In genomic region chr7:98021588-98022351, GRCh38 we compare ENCODE assay signal across 9 cellular contexts. TPM values are rescaled to one million over a fixed set of nuclear protein-coding genes. Genes with fewer than 3 reads are reported as not detected.
DNase-seq lines count a peak whose midpoint lies in the region; ATAC-seq and TF ChIP-seq lines count a peak whose summit lies in the region.
"Had no signal": no experiment of that assay in that cellular context is flagged by ENCODE, and none has a peak within 500 bp of the region (broad histone marks: within the 10 kb centered on the region; RNA-seq: fewer than 3 reads in every experiment).

No MANE protein-coding gene starts in this region.

- DNase-seq in Caco-2 (peak; percentile 69 to 88), LoVo (ENCODE audit: low spot score) (peak; percentile 86), RWPE1 (ENCODE audit: low spot score) (peak; percentile 82), fibroblast of the conjunctiva (ENCODE audit: low read depth) (peak; percentile 21), superior temporal gyrus (ENCODE audit: extremely low spot score) (peak; percentile 89)
- DNase-seq in activated T-helper 1 cell treated with anti-CD3 and anti-CD28 coated beads, Interleukin-2, amount 50 U/mL, for 16 hours (ENCODE audit: low read depth in 1 of 2, low spot score in 1 of 2): peak; percentile 65 to 82

- H3K4me1 Mint-ChIP-seq in Caco-2 (ENCODE audit: low read depth, unreplicated experiment): no peaks in the 10 kb centered on the region

- BruUV-seq in Caco-2 (replicated peaks; lab: Mats Ljungman, UMichigan): no TSS peak

- no peak overlapping the region for H3K4me3 ChIP-seq in Caco-2 (ENCODE audit: low read depth, low read length)
- H3K4me3 ChIP-seq in neutrophil (ENCODE audit: low read depth in 1 of 2, low read length in 1 of 2): no peak overlapping the region
- H3K4me3 ChIP-seq: SK-N-MC had no signal

- TF ChIP-seq CTCF in Caco-2 (IDR thresholded peaks at IDR 0.05; ENCODE audit: insufficient read depth in 1 of 2, low read depth in 1 of 2, low read length in 1 of 2, severe bottlenecking in 1 of 2, unreplicated experiment in 1 of 2): peak; percentile 92 to 93
- TF ChIP-seq CTCF in RWPE1 (conservative IDR thresholded peaks at IDR 0.05; ENCODE audit: low read depth): peak; percentile 96
- peak; percentile 83 for TF ChIP-seq CTCF in neutrophil (IDR thresholded peaks at IDR 0.05)

- H3K9me3 Mint-ChIP-seq in Caco-2 (ENCODE audit: unreplicated experiment): no peaks in the 10 kb centered on the region

- peaks cover 2% of the 10 kb centered on the region for H3K27me3 Mint-ChIP-seq in Caco-2 (ENCODE audit: insufficient read depth, unreplicated experiment)

- no peaks in the 10 kb centered on the region for H3K36me3 Mint-ChIP-seq in Caco-2 (ENCODE audit: insufficient read depth, unreplicated experiment)

- no peaks in the 10 kb centered on the region for H3K9me3 ChIP-seq in Caco-2
- H3K9me3 ChIP-seq in neutrophil: no peaks in the 10 kb centered on the region

- H3K4me3 Mint-ChIP-seq in Caco-2 (ENCODE audit: unreplicated experiment): no peak overlapping the region

- H3K27me3 ChIP-seq in Caco-2 (replicated peaks; ENCODE audit: control insufficient read depth, insufficient read depth, low read length) (no peaks in the 10 kb centered on the region), neutrophil (peaks cover 6% of the 10 kb centered on the region)

- H3K27ac Mint-ChIP-seq in Caco-2 (ENCODE audit: unreplicated experiment): no peak overlapping the region

- intact Hi-C loops in Caco-2 (cut with micrococcal nuclease; ENCODE audit: unreplicated experiment): loop anchor here (1.0 to 5.0 kb wide), 3 partner anchors 85 to 221 kb away; partner anchors contain the start of gene LMTK2

- peak; percentile 79 for ATAC-seq in GM21576 (IDR thresholded peaks at IDR 0.05; ENCODE audit: unreplicated experiment)

- H3K27ac ChIP-seq in RWPE1 (no peak overlapping the region), neutrophil (no peak overlapping the region)
- H3K27ac ChIP-seq: SK-N-MC had no signal

- H3K36me3 ChIP-seq in Caco-2 (ENCODE audit: control insufficient read depth, insufficient read depth, low read length) (no peaks in the 10 kb centered on the region), neutrophil (no peaks in the 10 kb centered on the region)

- CTCF ChIA-PET in Caco-2 (lab: Charles Lee): interaction anchor here (0.6 to 2.9 kb wide), 8 partner anchors 8 to 150 kb away, joined by 3 to 79 read pairs (median 5); partner anchors contain the start of gene LMTK2
- CTCF ChIA-PET in RWPE1 (lab: Yijun Ruan, JAX): interaction anchor here (0.6 to 4.7 kb wide), 34 partner anchors 9 to 1150 kb away, joined by 3 to 202 read pairs (median 4); partner anchors contain the start of gene LMTK2

- H3K4me1 ChIP-seq in Caco-2: no peaks in the 10 kb centered on the region
- peaks cover 5 to 6% of the 10 kb centered on the region in 2 experiments for H3K4me1 ChIP-seq in neutrophil (ENCODE audit: control insufficient read depth in 1 of 2, insufficient read depth in 1 of 2, low read depth in 1 of 2, low read length in 1 of 2)

- POLR2A ChIA-PET in Caco-2 (lab: Charles Lee) (no interaction called here), RWPE1 (lab: Yijun Ruan, JAX; ENCODE audit: low non-redundant PET) (interaction anchor here (0.6 to 0.8 kb wide), 2 partner anchors 143 to 147 kb away, joined by 3 read pairs; no protein-coding TSS in a partner anchor)

RNA-seq across cellular contexts. Expression of gene OCM2, which starts 31.8 kb away (rescaled TPM):
- total RNA-seq in Caco-2 (2022): not detected in 2 replicates

Comparison
In these comparisons a context has a peak if more than half of its experiments do, and no peak if none do; other contexts are left out.
1. DNase-seq: peak in every context shown above with its lines; median percentile 89 in superior temporal gyrus; 86 in LoVo; 82 in RWPE1; 78 in Caco-2; 74 in activated T-helper 1 cell treated with anti-CD3 and anti-CD28 coated beads, Interleukin-2, amount 50 U/mL, for 16 hours; 21 in fibroblast of the conjunctiva.